In genomic region chr3:187916072-187916471, GRCh38 we compare ENCODE assay signal across 17 cellular contexts.
DNase-seq lines count a peak whose midpoint lies in the region; ATAC-seq and TF ChIP-seq lines count a peak whose summit lies in the region.
"Had no signal": no experiment of that assay in that cellular context is flagged by ENCODE, and none has a peak within 500 bp of the region (broad histone marks: within the 10 kb centered on the region; RNA-seq: fewer than 3 reads in every experiment).

No MANE protein-coding gene starts in this region.

- no peak for DNase-seq in breast epithelium (ENCODE audit: low spot score in 2 of 2)
- no peak for DNase-seq in mammary epithelial cell
- DNase-seq in OCI-LY7 (ENCODE audit: low spot score) = no peak
- DNase-seq in mesendoderm = no peak
- no peak for DNase-seq in H4 (ENCODE audit: low spot score)
- DNase-seq in HAP-1 (ENCODE audit: low spot score in 2 of 2) = no peak
- DNase-seq: DND-41, GDM1, NCI-H146, NCI-H2081, NCI-H510A, NCI-H774, SHP77 had no signal

- TF ChIP-seq POLR2A in breast epithelium (IDR thresholded peaks at IDR 0.05) = no peak

- ATAC-seq in esophagus mucosa = no peak
- ATAC-seq in GM19455 (IDR thresholded peaks at IDR 0.05; ENCODE audit: unreplicated experiment) = no peak
- ATAC-seq: HCT116, K562 had no signal

- H3K9me2 ChIP-seq in OCI-LY7 (ENCODE audit: insufficient read depth, low read length) = no peaks in the 10 kb centered on the region

- H3K4me1 ChIP-seq in breast epithelium (peaks cover 0 to 5% of the 10 kb centered on the region in 2 donors), mammary epithelial cell (ENCODE audit: insufficient read depth, low read length) (peaks cover 13% of the 10 kb centered on the region), OCI-LY7 (ENCODE audit: insufficient read depth, low read length, poor library complexity, severe bottlenecking) (peaks cover 100% of the 10 kb centered on the region), mesendoderm (ENCODE audit: control insufficient read depth, low read depth, low read length) (no peaks in the 10 kb centered on the region), HAP-1 (no peaks in the 10 kb centered on the region)

- H4K20me1 ChIP-seq in mammary epithelial cell (ENCODE audit: insufficient read depth, low read length) (no peaks in the 10 kb centered on the region), OCI-LY7 (ENCODE audit: insufficient read depth, low read length) (no peaks in the 10 kb centered on the region)

- H3K56ac ChIP-seq in mesendoderm (ENCODE audit: low read length) = no peak overlapping the region

- H3K4ac ChIP-seq in mesendoderm (ENCODE audit: low read depth, low read length) = no peak overlapping the region

- intact Hi-C loops in breast epithelium (cut with DNase I; ENCODE audit: low total_unique reads) (no loop called here), mammary epithelial cell (cut with micrococcal nuclease) (no loop called here), OCI-LY7 (cut with micrococcal nuclease; ENCODE audit: unreplicated experiment) (loop anchor here (10.0 kb wide), 1 partner anchor 1039 kb away; no protein-coding TSS in a partner anchor)

- H3K27me3 ChIP-seq in breast epithelium (no peaks in the 10 kb centered on the region), mammary epithelial cell (ENCODE audit: insufficient read depth, low read length) (no peaks in the 10 kb centered on the region), mesendoderm (ENCODE audit: insufficient read depth, low read length, poor library complexity) (no peaks in the 10 kb centered on the region), HAP-1 (ENCODE audit: low read depth) (no peaks in the 10 kb centered on the region)

- in situ Hi-C loops in mammary epithelial cell (cut with MboI; ENCODE audit: low sequenced_read_pairs in 2 of 2) = no loop called here
- in situ Hi-C loops in HAP-1 (cut with MboI; ENCODE audit: low sequenced_read_pairs) = no loop called here

- H3K79me1 ChIP-seq in mesendoderm (ENCODE audit: low read length) = no peaks in the 10 kb centered on the region

- H2BK120ac ChIP-seq in mesendoderm (ENCODE audit: low read depth, low read length) = peak overlapping the region; percentile 21

- WGBS in mammary epithelial cell (ENCODE audit: low coverage, missing lambda C conversion rate) = 100% methylated on average over 2 of the region's 2 CpGs
- WGBS in mesendoderm (ENCODE audit: extremely low coverage, insufficient coverage, low lambda C conversion rate) = no CpG with 5 or more reads among the region's 2 CpGs

- H2AFZ ChIP-seq in mammary epithelial cell (ENCODE audit: low read depth, low read length) (no peak overlapping the region), OCI-LY7 (ENCODE audit: low read length) (peak overlapping the region; percentile 79)

- POLR2A ChIA-PET in OCI-LY7 (lab: Charles Lee) = interaction anchor here (0.6 to 4.2 kb wide), 17 partner anchors 12 to 301 kb away, joined by 3 to 184 read pairs (median 5); partner anchors contain the start of gene BCL6

- H3K9ac ChIP-seq in mammary epithelial cell (ENCODE audit: insufficient read depth, low read length) = no peak overlapping the region
- no peak overlapping the region for H3K9ac ChIP-seq in mesendoderm (ENCODE audit: low read length)

- BruUV-seq in mammary epithelial cell (replicated peaks; lab: Mats Ljungman, UMichigan) = no TSS peak
- no TSS peak for BruUV-seq in OCI-LY7 (replicated peaks; lab: Mats Ljungman, UMichigan)

- H2AK5ac ChIP-seq in mesendoderm (ENCODE audit: low read length) = no peak overlapping the region

- H3K36me3 ChIP-seq in breast epithelium = no peaks in the 10 kb centered on the region
- no peaks in the 10 kb centered on the region for H3K36me3 ChIP-seq in mammary epithelial cell (ENCODE audit: insufficient read depth, low read length)
- H3K36me3 ChIP-seq in OCI-LY7 (ENCODE audit: insufficient read depth, low read length) = 0 out of 2 replicates have a peak, but pooled peaks cover 2% of the 10 kb centered on the region
- H3K36me3 ChIP-seq in mesendoderm (ENCODE audit: control insufficient read depth, insufficient read depth, low read length) = no peaks in the 10 kb centered on the region
- H3K36me3 ChIP-seq in HAP-1 (replicated peaks) = no peaks in the 10 kb centered on the region

- TF ChIP-seq CTCF in breast epithelium (IDR thresholded peaks at IDR 0.05) (no peak), mammary epithelial cell (conservative IDR thresholded peaks at IDR 0.05 in 1 of 2, IDR thresholded peaks at IDR 0.05 in 1 of 2; ENCODE audit: extremely low read depth in 1 of 2, insufficient read depth in 1 of 2, low read depth in 1 of 2, low read length in 2 of 2) (no peak), OCI-LY7 (conservative IDR thresholded peaks at IDR 0.05; ENCODE audit: low read length) (no peak)

- H3K4me3 ChIP-seq in breast epithelium (no peak overlapping the region), mammary epithelial cell (replicated peaks in 1 of 3; ENCODE audit: insufficient read depth in 1 of 3, low read depth in 2 of 3, low read length in 3 of 3) (no peak overlapping the region), OCI-LY7 (ENCODE audit: low read depth, low read length, poor library complexity, severe bottlenecking) (no peak overlapping the region), mesendoderm (ENCODE audit: low read length) (no peak overlapping the region), HAP-1 (no peak overlapping the region)
- H3K4me3 ChIP-seq: K562 had no signal

- H4K8ac ChIP-seq in mesendoderm (ENCODE audit: low read depth, low read length) = no peak overlapping the region

- H2BK5ac ChIP-seq in mesendoderm (ENCODE audit: low read length) = no peak overlapping the region

- dilution Hi-C loops in mammary epithelial cell (cut with HindIII; ENCODE audit: low sequenced_read_pairs) = no loop called here

- H3K4me2 ChIP-seq in mammary epithelial cell (ENCODE audit: insufficient read depth, low read depth, low read length) = no peak overlapping the region
- H3K4me2 ChIP-seq in OCI-LY7 (ENCODE audit: low read length) = peak overlapping the region; percentile 79
- H3K4me2 ChIP-seq in mesendoderm (ENCODE audit: low read length) = no peak overlapping the region

- no peak overlapping the region for H3K23ac ChIP-seq in mesendoderm (ENCODE audit: low read length)

- no peak overlapping the region for H4K5ac ChIP-seq in mesendoderm (ENCODE audit: low read length)

- H3K79me2 ChIP-seq in mammary epithelial cell (ENCODE audit: insufficient read depth, low read length) (no peaks in the 10 kb centered on the region), OCI-LY7 (ENCODE audit: insufficient read depth, low read depth, low read length) (no peaks in the 10 kb centered on the region; the same call in 1 of the 2 replicates), mesendoderm (ENCODE audit: control insufficient read depth, insufficient read depth, low read length) (no peaks in the 10 kb centered on the region)

- H2BK15ac ChIP-seq in mesendoderm (replicated peaks; ENCODE audit: low read depth) = no peak overlapping the region

- peak overlapping the region; percentile 53 to 80 for H3K27ac ChIP-seq in breast epithelium
- no peak overlapping the region for H3K27ac ChIP-seq in mammary epithelial cell (ENCODE audit: insufficient read depth, low read depth, low read length)
- H3K27ac ChIP-seq in OCI-LY7 (ENCODE audit: low read depth, low read length, poor library complexity, severe bottlenecking) = peak overlapping the region; percentile 97
- no peak overlapping the region for H3K27ac ChIP-seq in mesendoderm (ENCODE audit: low read depth, low read length)

- CTCF ChIA-PET in mammary epithelial cell (lab: Charles Lee; ENCODE audit: low non-redundant PET) (no interaction called here), OCI-LY7 (lab: Charles Lee; ENCODE audit: unreplicated experiment) (interaction anchor here (0.8 to 2.9 kb wide), 5 partner anchors 10 to 166 kb away, joined by 3 to 10 read pairs (median 9); no protein-coding TSS in a partner anchor)

- no peak overlapping the region for H3K18ac ChIP-seq in mesendoderm (ENCODE audit: low read length)

- no peaks in the 10 kb centered on the region for H3K9me3 ChIP-seq in breast epithelium
- H3K9me3 ChIP-seq in mammary epithelial cell (replicated peaks; ENCODE audit: insufficient read depth, low read length) = no peaks in the 10 kb centered on the region
- H3K9me3 ChIP-seq in OCI-LY7 (ENCODE audit: low read length) = no peaks in the 10 kb centered on the region
- H3K9me3 ChIP-seq in HAP-1 = no peaks in the 10 kb centered on the region

Comparison
In these comparisons a context has a peak if more than half of its experiments do, and no peak if none do; other contexts are left out.
1. H3K27ac ChIP-seq: peak in breast epithelium (2 of 2) and OCI-LY7 (single experiment); none in mammary epithelial cell (single experiment) and mesendoderm (single experiment).